Comparison of ENCODE assay signal across 8 cellular contexts in genomic region chr14:47148686-47149085, GRCh38.
"Had no signal": no experiment of that assay in that cellular context is flagged by ENCODE, and none has a peak within 500 bp of the region (broad histone marks: within the 10 kb centered on the region; RNA-seq: fewer than 3 reads in every experiment).

No MANE protein-coding gene starts in this region.

- H3K4me2 ChIP-seq: GM23338 had no signal

- H3K9me3 Mint-ChIP-seq: GM23338, H9 had no signal

- H3K27ac Mint-ChIP-seq: GM23338, H9 had no signal

- FAIRE-seq: H1, H54, HTR-8/SVneo, K562 had no signal

- H2AFZ ChIP-seq: GM23338 had no signal

- ATAC-seq: GM23338, K562 had no signal

- H3K4me3 ChIP-seq: GM23338, K562 had no signal

- H3K4me3 Mint-ChIP-seq: GM23338, H9 had no signal

- DNase-seq: H9, HCEC 1CT, KG1 had no signal
